In the genomic region with DNA sequence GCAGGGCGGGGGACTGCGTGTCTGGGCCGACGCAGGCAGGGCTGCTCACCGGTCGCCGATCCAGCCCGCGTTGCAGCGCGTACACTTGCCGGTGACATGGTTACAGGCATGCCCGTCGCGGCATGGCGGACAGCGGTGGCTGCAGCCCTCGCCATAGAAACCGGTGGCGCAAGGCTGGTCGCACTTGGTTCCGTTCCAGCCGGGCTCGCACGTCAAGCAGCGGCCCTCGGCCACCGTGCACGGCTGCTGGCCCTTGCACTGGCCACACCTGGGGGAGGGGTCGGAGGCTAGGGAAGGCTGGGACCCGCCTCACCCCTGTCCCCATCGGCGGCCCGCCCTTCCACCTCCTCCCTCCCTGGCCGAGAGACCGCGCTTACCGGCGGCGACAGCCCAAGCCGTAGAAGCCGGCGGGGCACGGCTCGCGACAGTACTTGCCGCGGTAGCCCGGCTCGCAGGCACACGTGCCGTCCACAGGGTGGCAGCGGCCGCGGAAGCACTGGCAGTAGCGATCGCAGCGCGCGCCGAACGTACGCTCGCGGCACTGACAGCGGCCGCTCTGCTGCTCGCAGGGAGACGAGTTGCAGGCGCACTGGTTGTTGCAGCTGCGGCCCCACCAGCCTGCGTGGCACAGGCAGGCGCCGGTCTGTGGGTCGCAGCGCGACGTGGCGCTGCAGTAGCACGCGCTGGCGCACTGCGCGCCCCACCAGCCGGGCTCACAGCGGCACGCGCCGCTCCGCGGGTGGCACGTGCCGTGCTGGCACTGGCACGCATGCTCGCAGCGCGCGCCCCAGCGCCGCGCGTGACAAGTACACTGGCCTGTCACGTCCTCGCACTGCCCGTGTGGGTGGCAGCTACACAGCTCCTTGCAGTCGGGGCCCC, we compare ENCODE assay signal across 1 cellular context.
TF ChIP-seq lines count a peak whose summit lies in the region.

No MANE protein-coding gene starts in this region.

TF ChIP-seq in WTC11, 78 proteins besides CTCF, POLR2A, EP300 and RAD21 (continued from another document and continues in another):
- TF ChIP-seq, protein P1, sequence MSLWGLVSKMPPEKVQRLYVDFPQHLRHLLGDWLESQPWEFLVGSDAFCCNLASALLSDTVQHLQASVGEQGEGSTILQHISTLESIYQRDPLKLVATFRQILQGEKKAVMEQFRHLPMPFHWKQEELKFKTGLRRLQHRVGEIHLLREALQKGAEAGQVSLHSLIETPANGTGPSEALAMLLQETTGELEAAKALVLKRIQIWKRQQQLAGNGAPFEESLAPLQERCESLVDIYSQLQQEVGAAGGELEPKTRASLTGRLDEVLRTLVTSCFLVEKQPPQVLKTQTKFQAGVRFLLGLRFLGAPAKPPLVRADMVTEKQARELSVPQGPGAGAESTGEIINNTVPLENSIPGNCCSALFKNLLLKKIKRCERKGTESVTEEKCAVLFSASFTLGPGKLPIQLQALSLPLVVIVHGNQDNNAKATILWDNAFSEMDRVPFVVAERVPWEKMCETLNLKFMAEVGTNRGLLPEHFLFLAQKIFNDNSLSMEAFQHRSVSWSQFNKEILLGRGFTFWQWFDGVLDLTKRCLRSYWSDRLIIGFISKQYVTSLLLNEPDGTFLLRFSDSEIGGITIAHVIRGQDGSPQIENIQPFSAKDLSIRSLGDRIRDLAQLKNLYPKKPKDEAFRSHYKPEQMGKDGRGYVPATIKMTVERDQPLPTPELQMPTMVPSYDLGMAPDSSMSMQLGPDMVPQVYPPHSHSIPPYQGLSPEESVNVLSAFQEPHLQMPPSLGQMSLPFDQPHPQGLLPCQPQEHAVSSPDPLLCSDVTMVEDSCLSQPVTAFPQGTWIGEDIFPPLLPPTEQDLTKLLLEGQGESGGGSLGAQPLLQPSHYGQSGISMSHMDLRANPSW (CRISPR knock-in tag; conservative IDR thresholded peaks at IDR 0.05; ENCODE audit: low read depth): no peak
- TF ChIP-seq, protein P2, sequence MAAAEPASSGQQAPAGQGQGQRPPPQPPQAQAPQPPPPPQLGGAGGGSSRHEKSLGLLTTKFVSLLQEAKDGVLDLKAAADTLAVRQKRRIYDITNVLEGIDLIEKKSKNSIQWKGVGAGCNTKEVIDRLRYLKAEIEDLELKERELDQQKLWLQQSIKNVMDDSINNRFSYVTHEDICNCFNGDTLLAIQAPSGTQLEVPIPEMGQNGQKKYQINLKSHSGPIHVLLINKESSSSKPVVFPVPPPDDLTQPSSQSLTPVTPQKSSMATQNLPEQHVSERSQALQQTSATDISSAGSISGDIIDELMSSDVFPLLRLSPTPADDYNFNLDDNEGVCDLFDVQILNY (CRISPR knock-in tag; IDR thresholded peaks at IDR 0.05): peak; percentile 78; the same call in 1 of the 2 replicates
- TF ChIP-seq ZNF138 (CRISPR knock-in tag; conservative IDR thresholded peaks at IDR 0.05): no peak
- TF ChIP-seq ZBTB21 (CRISPR knock-in tag; IDR thresholded peaks at IDR 0.05; ENCODE audit: borderline replicate concordance): no peak
- TF ChIP-seq, protein P3, sequence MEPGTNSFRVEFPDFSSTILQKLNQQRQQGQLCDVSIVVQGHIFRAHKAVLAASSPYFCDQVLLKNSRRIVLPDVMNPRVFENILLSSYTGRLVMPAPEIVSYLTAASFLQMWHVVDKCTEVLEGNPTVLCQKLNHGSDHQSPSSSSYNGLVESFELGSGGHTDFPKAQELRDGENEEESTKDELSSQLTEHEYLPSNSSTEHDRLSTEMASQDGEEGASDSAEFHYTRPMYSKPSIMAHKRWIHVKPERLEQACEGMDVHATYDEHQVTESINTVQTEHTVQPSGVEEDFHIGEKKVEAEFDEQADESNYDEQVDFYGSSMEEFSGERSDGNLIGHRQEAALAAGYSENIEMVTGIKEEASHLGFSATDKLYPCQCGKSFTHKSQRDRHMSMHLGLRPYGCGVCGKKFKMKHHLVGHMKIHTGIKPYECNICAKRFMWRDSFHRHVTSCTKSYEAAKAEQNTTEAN (CRISPR knock-in tag; IDR thresholded peaks at IDR 0.05): no peak
- no peak for TF ChIP-seq ZNF219 (CRISPR knock-in tag; IDR thresholded peaks at IDR 0.05; ENCODE audit: borderline replicate concordance)
- TF ChIP-seq, protein P4, sequence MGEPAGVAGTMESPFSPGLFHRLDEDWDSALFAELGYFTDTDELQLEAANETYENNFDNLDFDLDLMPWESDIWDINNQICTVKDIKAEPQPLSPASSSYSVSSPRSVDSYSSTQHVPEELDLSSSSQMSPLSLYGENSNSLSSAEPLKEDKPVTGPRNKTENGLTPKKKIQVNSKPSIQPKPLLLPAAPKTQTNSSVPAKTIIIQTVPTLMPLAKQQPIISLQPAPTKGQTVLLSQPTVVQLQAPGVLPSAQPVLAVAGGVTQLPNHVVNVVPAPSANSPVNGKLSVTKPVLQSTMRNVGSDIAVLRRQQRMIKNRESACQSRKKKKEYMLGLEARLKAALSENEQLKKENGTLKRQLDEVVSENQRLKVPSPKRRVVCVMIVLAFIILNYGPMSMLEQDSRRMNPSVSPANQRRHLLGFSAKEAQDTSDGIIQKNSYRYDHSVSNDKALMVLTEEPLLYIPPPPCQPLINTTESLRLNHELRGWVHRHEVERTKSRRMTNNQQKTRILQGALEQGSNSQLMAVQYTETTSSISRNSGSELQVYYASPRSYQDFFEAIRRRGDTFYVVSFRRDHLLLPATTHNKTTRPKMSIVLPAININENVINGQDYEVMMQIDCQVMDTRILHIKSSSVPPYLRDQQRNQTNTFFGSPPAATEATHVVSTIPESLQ (CRISPR knock-in tag; IDR thresholded peaks at IDR 0.05): no peak
- TF ChIP-seq, protein P5, sequence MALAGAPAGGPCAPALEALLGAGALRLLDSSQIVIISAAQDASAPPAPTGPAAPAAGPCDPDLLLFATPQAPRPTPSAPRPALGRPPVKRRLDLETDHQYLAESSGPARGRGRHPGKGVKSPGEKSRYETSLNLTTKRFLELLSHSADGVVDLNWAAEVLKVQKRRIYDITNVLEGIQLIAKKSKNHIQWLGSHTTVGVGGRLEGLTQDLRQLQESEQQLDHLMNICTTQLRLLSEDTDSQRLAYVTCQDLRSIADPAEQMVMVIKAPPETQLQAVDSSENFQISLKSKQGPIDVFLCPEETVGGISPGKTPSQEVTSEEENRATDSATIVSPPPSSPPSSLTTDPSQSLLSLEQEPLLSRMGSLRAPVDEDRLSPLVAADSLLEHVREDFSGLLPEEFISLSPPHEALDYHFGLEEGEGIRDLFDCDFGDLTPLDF (CRISPR knock-in tag; IDR thresholded peaks at IDR 0.05): no peak
- TF ChIP-seq, protein P6, sequence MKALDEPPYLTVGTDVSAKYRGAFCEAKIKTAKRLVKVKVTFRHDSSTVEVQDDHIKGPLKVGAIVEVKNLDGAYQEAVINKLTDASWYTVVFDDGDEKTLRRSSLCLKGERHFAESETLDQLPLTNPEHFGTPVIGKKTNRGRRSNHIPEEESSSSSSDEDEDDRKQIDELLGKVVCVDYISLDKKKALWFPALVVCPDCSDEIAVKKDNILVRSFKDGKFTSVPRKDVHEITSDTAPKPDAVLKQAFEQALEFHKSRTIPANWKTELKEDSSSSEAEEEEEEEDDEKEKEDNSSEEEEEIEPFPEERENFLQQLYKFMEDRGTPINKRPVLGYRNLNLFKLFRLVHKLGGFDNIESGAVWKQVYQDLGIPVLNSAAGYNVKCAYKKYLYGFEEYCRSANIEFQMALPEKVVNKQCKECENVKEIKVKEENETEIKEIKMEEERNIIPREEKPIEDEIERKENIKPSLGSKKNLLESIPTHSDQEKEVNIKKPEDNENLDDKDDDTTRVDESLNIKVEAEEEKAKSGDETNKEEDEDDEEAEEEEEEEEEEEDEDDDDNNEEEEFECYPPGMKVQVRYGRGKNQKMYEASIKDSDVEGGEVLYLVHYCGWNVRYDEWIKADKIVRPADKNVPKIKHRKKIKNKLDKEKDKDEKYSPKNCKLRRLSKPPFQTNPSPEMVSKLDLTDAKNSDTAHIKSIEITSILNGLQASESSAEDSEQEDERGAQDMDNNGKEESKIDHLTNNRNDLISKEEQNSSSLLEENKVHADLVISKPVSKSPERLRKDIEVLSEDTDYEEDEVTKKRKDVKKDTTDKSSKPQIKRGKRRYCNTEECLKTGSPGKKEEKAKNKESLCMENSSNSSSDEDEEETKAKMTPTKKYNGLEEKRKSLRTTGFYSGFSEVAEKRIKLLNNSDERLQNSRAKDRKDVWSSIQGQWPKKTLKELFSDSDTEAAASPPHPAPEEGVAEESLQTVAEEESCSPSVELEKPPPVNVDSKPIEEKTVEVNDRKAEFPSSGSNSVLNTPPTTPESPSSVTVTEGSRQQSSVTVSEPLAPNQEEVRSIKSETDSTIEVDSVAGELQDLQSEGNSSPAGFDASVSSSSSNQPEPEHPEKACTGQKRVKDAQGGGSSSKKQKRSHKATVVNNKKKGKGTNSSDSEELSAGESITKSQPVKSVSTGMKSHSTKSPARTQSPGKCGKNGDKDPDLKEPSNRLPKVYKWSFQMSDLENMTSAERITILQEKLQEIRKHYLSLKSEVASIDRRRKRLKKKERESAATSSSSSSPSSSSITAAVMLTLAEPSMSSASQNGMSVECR (CRISPR knock-in tag; IDR thresholded peaks at IDR 0.05; ENCODE audit: borderline replicate concordance): no peak
- TF ChIP-seq, protein P7, sequence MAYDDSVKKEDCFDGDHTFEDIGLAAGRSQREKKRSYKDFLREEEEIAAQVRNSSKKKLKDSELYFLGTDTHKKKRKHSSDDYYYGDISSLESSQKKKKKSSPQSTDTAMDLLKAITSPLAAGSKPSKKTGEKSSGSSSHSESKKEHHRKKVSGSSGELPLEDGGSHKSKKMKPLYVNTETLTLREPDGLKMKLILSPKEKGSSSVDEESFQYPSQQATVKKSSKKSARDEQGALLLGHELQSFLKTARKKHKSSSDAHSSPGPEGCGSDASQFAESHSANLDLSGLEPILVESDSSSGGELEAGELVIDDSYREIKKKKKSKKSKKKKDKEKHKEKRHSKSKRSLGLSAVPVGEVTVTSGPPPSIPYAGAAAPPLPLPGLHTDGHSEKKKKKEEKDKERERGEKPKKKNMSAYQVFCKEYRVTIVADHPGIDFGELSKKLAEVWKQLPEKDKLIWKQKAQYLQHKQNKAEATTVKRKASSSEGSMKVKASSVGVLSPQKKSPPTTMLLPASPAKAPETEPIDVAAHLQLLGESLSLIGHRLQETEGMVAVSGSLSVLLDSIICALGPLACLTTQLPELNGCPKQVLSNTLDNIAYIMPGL (CRISPR knock-in tag; IDR thresholded peaks at IDR 0.05): 0 out of 2 replicates have a peak, but pooled peaks have one; percentile 53
- TF ChIP-seq, protein P8, sequence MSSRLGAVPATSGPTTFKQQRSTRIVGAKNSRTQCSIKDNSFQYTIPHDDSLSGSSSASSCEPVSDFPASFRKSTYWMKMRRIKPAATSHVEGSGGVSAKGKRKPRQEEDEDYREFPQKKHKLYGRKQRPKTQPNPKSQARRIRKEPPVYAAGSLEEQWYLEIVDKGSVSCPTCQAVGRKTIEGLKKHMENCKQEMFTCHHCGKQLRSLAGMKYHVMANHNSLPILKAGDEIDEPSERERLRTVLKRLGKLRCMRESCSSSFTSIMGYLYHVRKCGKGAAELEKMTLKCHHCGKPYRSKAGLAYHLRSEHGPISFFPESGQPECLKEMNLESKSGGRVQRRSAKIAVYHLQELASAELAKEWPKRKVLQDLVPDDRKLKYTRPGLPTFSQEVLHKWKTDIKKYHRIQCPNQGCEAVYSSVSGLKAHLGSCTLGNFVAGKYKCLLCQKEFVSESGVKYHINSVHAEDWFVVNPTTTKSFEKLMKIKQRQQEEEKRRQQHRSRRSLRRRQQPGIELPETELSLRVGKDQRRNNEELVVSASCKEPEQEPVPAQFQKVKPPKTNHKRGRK (CRISPR knock-in tag; IDR thresholded peaks at IDR 0.05; ENCODE audit: borderline replicate concordance): no peak
- TF ChIP-seq RORB (CRISPR knock-in tag; IDR thresholded peaks at IDR 0.05): no peak
- TF ChIP-seq, protein P9, sequence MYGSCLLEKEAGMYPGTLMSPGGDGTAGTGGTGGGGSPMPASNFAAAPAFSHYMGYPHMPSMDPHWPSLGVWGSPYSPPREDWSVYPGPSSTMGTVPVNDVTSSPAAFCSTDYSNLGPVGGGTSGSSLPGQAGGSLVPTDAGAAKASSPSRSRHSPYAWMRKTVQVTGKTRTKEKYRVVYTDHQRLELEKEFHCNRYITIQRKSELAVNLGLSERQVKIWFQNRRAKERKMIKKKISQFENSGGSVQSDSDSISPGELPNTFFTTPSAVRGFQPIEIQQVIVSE (CRISPR knock-in tag; IDR thresholded peaks at IDR 0.05; ENCODE audit: borderline replicate concordance): no peak
- TF ChIP-seq, protein P10, sequence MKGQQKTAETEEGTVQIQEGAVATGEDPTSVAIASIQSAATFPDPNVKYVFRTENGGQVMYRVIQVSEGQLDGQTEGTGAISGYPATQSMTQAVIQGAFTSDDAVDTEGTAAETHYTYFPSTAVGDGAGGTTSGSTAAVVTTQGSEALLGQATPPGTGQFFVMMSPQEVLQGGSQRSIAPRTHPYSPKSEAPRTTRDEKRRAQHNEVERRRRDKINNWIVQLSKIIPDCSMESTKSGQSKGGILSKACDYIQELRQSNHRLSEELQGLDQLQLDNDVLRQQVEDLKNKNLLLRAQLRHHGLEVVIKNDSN (CRISPR knock-in tag; IDR thresholded peaks at IDR 0.05): peak; percentile 65; the same call in 1 of the 2 replicates
- no peak for TF ChIP-seq ZNF317 (CRISPR knock-in tag; IDR thresholded peaks at IDR 0.05; ENCODE audit: borderline replicate concordance, low read depth)
- no peak for TF ChIP-seq CBFB (CRISPR knock-in tag; IDR thresholded peaks at IDR 0.05; ENCODE audit: low read depth)
- TF ChIP-seq, protein P11, sequence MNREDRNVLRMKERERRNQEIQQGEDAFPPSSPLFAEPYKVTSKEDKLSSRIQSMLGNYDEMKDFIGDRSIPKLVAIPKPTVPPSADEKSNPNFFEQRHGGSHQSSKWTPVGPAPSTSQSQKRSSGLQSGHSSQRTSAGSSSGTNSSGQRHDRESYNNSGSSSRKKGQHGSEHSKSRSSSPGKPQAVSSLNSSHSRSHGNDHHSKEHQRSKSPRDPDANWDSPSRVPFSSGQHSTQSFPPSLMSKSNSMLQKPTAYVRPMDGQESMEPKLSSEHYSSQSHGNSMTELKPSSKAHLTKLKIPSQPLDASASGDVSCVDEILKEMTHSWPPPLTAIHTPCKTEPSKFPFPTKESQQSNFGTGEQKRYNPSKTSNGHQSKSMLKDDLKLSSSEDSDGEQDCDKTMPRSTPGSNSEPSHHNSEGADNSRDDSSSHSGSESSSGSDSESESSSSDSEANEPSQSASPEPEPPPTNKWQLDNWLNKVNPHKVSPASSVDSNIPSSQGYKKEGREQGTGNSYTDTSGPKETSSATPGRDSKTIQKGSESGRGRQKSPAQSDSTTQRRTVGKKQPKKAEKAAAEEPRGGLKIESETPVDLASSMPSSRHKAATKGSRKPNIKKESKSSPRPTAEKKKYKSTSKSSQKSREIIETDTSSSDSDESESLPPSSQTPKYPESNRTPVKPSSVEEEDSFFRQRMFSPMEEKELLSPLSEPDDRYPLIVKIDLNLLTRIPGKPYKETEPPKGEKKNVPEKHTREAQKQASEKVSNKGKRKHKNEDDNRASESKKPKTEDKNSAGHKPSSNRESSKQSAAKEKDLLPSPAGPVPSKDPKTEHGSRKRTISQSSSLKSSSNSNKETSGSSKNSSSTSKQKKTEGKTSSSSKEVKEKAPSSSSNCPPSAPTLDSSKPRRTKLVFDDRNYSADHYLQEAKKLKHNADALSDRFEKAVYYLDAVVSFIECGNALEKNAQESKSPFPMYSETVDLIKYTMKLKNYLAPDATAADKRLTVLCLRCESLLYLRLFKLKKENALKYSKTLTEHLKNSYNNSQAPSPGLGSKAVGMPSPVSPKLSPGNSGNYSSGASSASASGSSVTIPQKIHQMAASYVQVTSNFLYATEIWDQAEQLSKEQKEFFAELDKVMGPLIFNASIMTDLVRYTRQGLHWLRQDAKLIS (CRISPR knock-in tag; IDR thresholded peaks at IDR 0.05; ENCODE audit: borderline replicate concordance): no peak
- TF ChIP-seq KAT7 (CRISPR knock-in tag; IDR thresholded peaks at IDR 0.05; ENCODE audit: borderline replicate concordance): peak; percentile 86; the same call in 1 of the 2 replicates
